ENCODE assay signal across 27 cellular contexts in genomic region chr9:125979383-125979782, GRCh38.
"Had no signal": no experiment of that assay in that cellular context is flagged by ENCODE, and none has a peak within 500 bp of the region (broad histone marks: within the 10 kb centered on the region; RNA-seq: fewer than 3 reads in every experiment).

No MANE protein-coding gene starts in this region.

- H3K4me1 ChIP-seq: stomach, suprapubic skin, testis, thyroid gland, tibial artery, tibial nerve, transverse colon, upper lobe of left lung, upper lobe of right lung, uterus, vagina had no signal

- H3K9me3 ChIP-seq: testis, thoracic aorta, thyroid gland, vagina had no signal

- ATAC-seq: stimulated activated effector memory CD8-positive, alpha-beta T cell treated with anti-CD3 and anti-CD28 coated beads, Interleukin-12 subunit alpha, Interleukin-12 subunit beta, amount 100 ng/mL, for 72 hours; stimulated activated memory B cell treated with anti-CD40 and anti-IgM and Interleukin-4, amounts not matched to agents 10 μg/mL and 1 μg/mL and 100 μg/mL, for 72 hours; stimulated activated naive B cell treated with anti-CD40 and anti-IgM and Interleukin-4, amounts not matched to agents 10 μg/mL and 1 μg/mL and 100 μg/mL, for 72 hours; stimulated activated naive CD8-positive, alpha-beta T cell treated with anti-CD3 and anti-CD28 coated beads, Interleukin-15, amount 100 ng/mL, for 72 hours; stimulated activated naive CD8-positive, alpha-beta T cell treated with anti-CD3 and anti-CD28 coated beads, Interleukin-15, Interleukin-2, amounts not matched to agents 100 U/mL and 50 U/mL, for 24 hours; upper lobe of right lung had no signal

- H3K36me3 ChIP-seq: stomach, suprapubic skin, thoracic aorta, thyroid gland, tibial artery, tibial nerve, transverse colon, upper lobe of left lung, upper lobe of right lung, uterus, vagina had no signal

- H3K4me3 ChIP-seq: stomach, suprapubic skin, testis, thoracic aorta, thyroid gland, tibial artery, tibial nerve, transverse colon, upper lobe of left lung, upper lobe of right lung, uterus, vagina had no signal

- DNase-seq: stimulated activated CD4-positive, alpha-beta T cell treated with anti-CD3 and anti-CD28 coated beads, Interleukin-2, amount 100 ng/mL, for 48 hours; stimulated activated CD4-positive, alpha-beta T cell treated with anti-CD3 and anti-CD28 coated beads, Interleukin-4, amount 100 ng/mL, for 1 hour; stimulated activated CD4-positive, alpha-beta T cell treated with anti-CD3 and anti-CD28 coated beads, Interleukin-4, amount 100 ng/mL, for 24 hours; stimulated activated CD4-positive, alpha-beta T cell treated with anti-CD3 and anti-CD28 coated beads, Interleukin-4, amount 100 ng/mL, for 4 hours; stimulated activated CD8-positive, alpha-beta memory T cell treated with anti-CD3 and anti-CD28 coated beads, Interleukin-4, amount 100 ng/mL, for 48 hours; stimulated activated naive B cell treated with anti-CD40 and anti-IgM and Interleukin-4, amounts not matched to agents 10 μg/mL and 1 μg/mL and 100 μg/mL, for 72 hours; stimulated activated naive CD4-positive, alpha-beta T cell; stimulated activated naive CD4-positive, alpha-beta T cell treated with Interleukin-2 at 50 U/mL for 16 hours; stimulated activated naive CD8-positive, alpha-beta T cell treated with anti-CD3 and anti-CD28 coated beads, Interleukin-15, amount 100 ng/mL, for 72 hours; stimulated activated naive CD8-positive, alpha-beta T cell treated with anti-CD3 and anti-CD28 coated beads, Interleukin-15, Interleukin-2, amounts not matched to agents 100 U/mL and 50 U/mL, for 24 hours; stomach; substantia nigra; testis; thyroid gland; tibial artery; transverse colon; trophoblast cell; upper lobe of left lung; upper lobe of right lung; uterus had no signal

- FAIRE-seq: urothelium cell line had no signal

- H3K27me3 ChIP-seq: stomach, suprapubic skin, testis, thyroid gland, tibial nerve, transverse colon, upper lobe of left lung, upper lobe of right lung, uterus, vagina had no signal

- H3K27ac ChIP-seq: stomach, suprapubic skin, testis, thoracic aorta, thyroid gland, tibial artery, tibial nerve, transverse colon, upper lobe of left lung, upper lobe of right lung, uterus, vagina had no signal
